13 cellular contexts compared by ENCODE assay signal in the genomic region with DNA sequence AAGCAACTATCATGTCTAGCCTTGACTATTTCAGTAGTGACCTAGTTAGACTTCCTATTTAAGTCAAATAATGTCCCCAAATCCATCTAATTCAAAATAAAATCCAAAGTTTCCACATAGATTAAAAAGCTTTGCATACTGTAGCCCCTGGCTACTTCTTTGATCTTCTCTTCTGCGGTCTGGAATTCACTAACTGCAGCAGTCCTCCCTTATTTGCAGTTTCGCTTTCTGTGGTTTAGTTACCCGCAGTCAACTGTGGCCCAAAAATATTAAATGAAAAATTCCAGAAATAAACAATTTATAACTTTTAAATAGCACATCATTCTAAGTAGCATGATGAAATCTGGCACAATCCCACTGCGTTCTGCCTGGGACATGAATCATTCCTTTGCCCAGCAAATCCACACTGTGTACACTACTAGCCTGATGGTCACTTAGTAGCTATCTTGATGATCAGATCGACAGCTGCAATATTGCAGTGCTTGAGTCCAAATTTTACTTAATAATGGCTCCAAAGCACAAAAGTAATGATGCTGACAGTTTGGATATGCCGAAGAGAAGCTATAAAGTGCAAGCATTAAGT.
DNase-seq lines count a peak whose midpoint lies in the region; ATAC-seq and TF ChIP-seq lines count a peak whose summit lies in the region.
"Had no signal": no experiment of that assay in that cellular context is flagged by ENCODE, and none has a peak within 500 bp of the region (broad histone marks: within the 10 kb centered on the region; RNA-seq: fewer than 3 reads in every experiment).

No MANE protein-coding gene starts in this region.

- H3K27me3 ChIP-seq in DND-41 (ENCODE audit: insufficient read depth, low read length, poor library complexity): no peaks in the 10 kb centered on the region
- no peaks in the 10 kb centered on the region for H3K27me3 ChIP-seq in psoas muscle (ENCODE audit: insufficient read depth in 3 of 3, low read length in 2 of 3)
- H3K27me3 ChIP-seq: heart left ventricle had no signal

- H3K9me3 ChIP-seq in DND-41 (ENCODE audit: insufficient read depth, low read length, severe bottlenecking): no peaks in the 10 kb centered on the region
- no peaks in the 10 kb centered on the region for H3K9me3 ChIP-seq in psoas muscle
- H3K9me3 ChIP-seq: heart left ventricle had no signal

- WGBS in psoas muscle, 3 donors: 29 to 50% (median 32%) methylated on average over 6 of the region's 6 CpGs

- H3K4me2 ChIP-seq in DND-41 (ENCODE audit: insufficient read depth, low read length): no peak overlapping the region

- no peak overlapping the region for H3K27ac ChIP-seq in DND-41 (ENCODE audit: low read length)
- no peak overlapping the region for H3K27ac ChIP-seq in psoas muscle
- H3K27ac ChIP-seq: heart left ventricle, VCaP had no signal

- H3K36me3 ChIP-seq in DND-41 (ENCODE audit: insufficient read depth, low read length) (no peaks in the 10 kb centered on the region), psoas muscle (ENCODE audit: insufficient read depth in 1 of 2, low read depth in 1 of 2) (no peaks in the 10 kb centered on the region)
- H3K36me3 ChIP-seq: heart left ventricle had no signal

- H3K4me3 ChIP-seq in DND-41 (ENCODE audit: low read depth in 1 of 2, low read length in 2 of 2) (no peak overlapping the region), fibroblast of mammary gland (ENCODE audit: control insufficient read depth, low read depth, low read length) (no peak overlapping the region), psoas muscle (peak overlapping the region; percentile 47)

- in situ Hi-C loops in SK-MEL-5 (cut with HindIII; ENCODE audit: low pct_unique_long_range_greater_than_20kb, low sequenced_read_pairs): no loop called here

- no peaks in the 10 kb centered on the region for H4K20me1 ChIP-seq in DND-41 (ENCODE audit: insufficient read depth, low read length)

- DNase-seq in DND-41 (no peak), SK-MEL-5 (ENCODE audit: low read depth, low spot score) (peak; percentile 13), fibroblast of mammary gland (ENCODE audit: low read depth) (peak; percentile 81), psoas muscle (no peak), NCI-H1417 treated with DMSO at 0.1 percent for 48 hours (lab: John Stamatoyannopoulos, UW) (no peak), dermis blood vessel endothelial cell (no peak), NAMALWA (ENCODE audit: low spot score) (no peak)
- DNase-seq: COR-L47; KBM-7; NK-92 treated with Interleukin-12 subunit alpha and Interleukin-12 subunit beta, amount 100 ng/mL, for 24 hours had no signal

- ATAC-seq in DND-41 (ENCODE audit: insufficient read depth, low read depth) (peak; percentile 58; the same call in 2 of the 3 replicates), psoas muscle (peak; percentile 69 to 90 (median 87)), GM18867 (IDR thresholded peaks at IDR 0.05; ENCODE audit: unreplicated experiment) (no peak)

- no peak for TF ChIP-seq CTCF in DND-41 (IDR thresholded peaks at IDR 0.05; ENCODE audit: borderline replicate concordance, extremely low read depth, low read length, poor library complexity, severe bottlenecking)
- TF ChIP-seq CTCF in fibroblast of mammary gland (conservative IDR thresholded peaks at IDR 0.05; ENCODE audit: control insufficient read depth, insufficient read depth, low read depth, low read length): no peak
- no peak for TF ChIP-seq CTCF in psoas muscle (IDR thresholded peaks at IDR 0.05)

- intact Hi-C loops in psoas muscle (cut with DNase I): no loop called here

- H3K79me2 ChIP-seq in DND-41 (ENCODE audit: insufficient read depth, low read length): no peaks in the 10 kb centered on the region

- no peak overlapping the region for H3K9ac ChIP-seq in DND-41 (ENCODE audit: low read depth, low read length)

- no peak overlapping the region for H2AFZ ChIP-seq in DND-41 (ENCODE audit: low read depth, low read length)

- H3K4me1 ChIP-seq in DND-41 (ENCODE audit: insufficient read depth, low read length) (no peaks in the 10 kb centered on the region; the same call in 1 of the 2 replicates), psoas muscle (no peaks in the 10 kb centered on the region)
- H3K4me1 ChIP-seq: heart left ventricle had no signal

Comparison
In these comparisons a context has a peak if more than half of its experiments do, and no peak if none do; other contexts are left out.
1. DNase-seq: peak in SK-MEL-5 (single experiment) and fibroblast of mammary gland (single experiment); none in DND-41 (single experiment), psoas muscle (0 of 2), NCI-H1417 treated with DMSO at 0.1 percent for 48 hours (single experiment), dermis blood vessel endothelial cell (single experiment) and NAMALWA (single experiment).